Comparison of ENCODE assay signal across 8 cellular contexts in genomic region chr1:1724035-1724864, GRCh38. TPM values are rescaled to one million over a fixed set of nuclear protein-coding genes. Genes with fewer than 3 reads are reported as not detected.
DNase-seq lines count a peak whose midpoint lies in the region; ATAC-seq and TF ChIP-seq lines count a peak whose summit lies in the region.
"Not testable (repeated sequence)": the region's sequence is repeated elsewhere in the genome, so short reads cannot be mapped to it uniquely, and the experiment has no call there.

CDK11A (minus strand) TSS chr1:1724357; CDS start chr1:1722818, 1,539 bp downstream.

- peak within 1 kb of the TSS; percentile 99 for H3K27ac Mint-ChIP-seq in progenitor cell of endocrine pancreas

- not testable (repeated sequence) for H3K9me3 ChIP-seq in adrenal gland (replicated peaks in 1 of 3)

- WGBS in adrenal gland, 4 donors, result 0% methylated on average over 31 to 54 of the region's 78 CpGs; no CpG with 5 or more reads in 1 of the 4 donors

- ATAC-seq in HG02840 (IDR thresholded peaks at IDR 0.05; ENCODE audit: low FRiP score, unreplicated experiment) (peak; percentile 94), left cardiac atrium (peak; percentile 98)

- TF ChIP-seq CTCF in GM12875 (IDR thresholded peaks at IDR 0.05; ENCODE audit: borderline replicate concordance, insufficient read depth, low read depth, low read length) (peak; percentile 20; the same call in 1 of the 2 replicates), adrenal gland (IDR thresholded peaks at IDR 0.05) (peak in 5 of 6 experiments; percentile 23 to 58 (median 36)), progenitor cell of endocrine pancreas (IDR thresholded peaks at IDR 0.05; ENCODE audit: unreplicated experiment) (peak; percentile 52)

- not testable (repeated sequence) for H3K4me1 Mint-ChIP-seq in progenitor cell of endocrine pancreas (ENCODE audit: low read depth)

- DNase-seq in NCI-H146 (lab: John Stamatoyannopoulos, UW) (peak; percentile 95), T-helper 1 cell (peak; percentile 95 to 99 (median 99)), adrenal gland (peak; percentile 92 to 100 (median 98)), left cardiac atrium (peak; percentile 100), progenitor cell of endocrine pancreas (ENCODE audit: low spot score, unreplicated experiment) (peak; percentile 88), ureter (ENCODE audit: low spot score) (peak; percentile 90)

- not testable (repeated sequence) for H3K27me3 Mint-ChIP-seq in progenitor cell of endocrine pancreas

- H3K4me1 ChIP-seq in adrenal gland (replicated peaks in 1 of 2), result not testable (repeated sequence)

- not testable (repeated sequence) for H3K36me3 Mint-ChIP-seq in progenitor cell of endocrine pancreas (ENCODE audit: insufficient read depth)

- H3K27me3 ChIP-seq in adrenal gland, result not testable (repeated sequence)

- H3K27ac ChIP-seq in adrenal gland, result peak within 1 kb of the TSS; percentile 69 to 96 (median 88)

- H3K36me3 ChIP-seq in adrenal gland (replicated peaks in 1 of 2), result peaks cover 0 to 13% of the 10 kb centered on the region in 2 donors

- intact Hi-C loops in adrenal gland (cut with DNase I); left cardiac atrium (cut with DNase I): not testable (repeated sequence)

- not testable (repeated sequence) for H3K9me3 Mint-ChIP-seq in progenitor cell of endocrine pancreas (ENCODE audit: low read depth)

- peak within 1 kb of the TSS; percentile 92 for H3K4me3 Mint-ChIP-seq in progenitor cell of endocrine pancreas (ENCODE audit: low read depth)

- peak; percentile 80 to 85 for TF ChIP-seq POLR2A in adrenal gland (IDR thresholded peaks at IDR 0.05)

- H3K4me3 ChIP-seq in GM12875 (ENCODE audit: low read depth, low read length) (peak within 1 kb of the TSS; percentile 76), adrenal gland (peak within 1 kb of the TSS in 2 of 4 donors; percentile 33 to 79)

RNA-seq across cellular contexts. Expression of gene CDK11A, which starts in this region (rescaled TPM):
- total RNA-seq in adrenal gland, result 10 to 100 TPM in 6 of 8 donors, 1 to 10 TPM in 2; 2.1 to 44.2 (median 25.7) TPM
- 100 to 1,000 TPM in 1 of 3 donors, 10 to 100 TPM in 2; 15.8 to 302 (median 95.8) TPM for polyA plus RNA-seq in adrenal gland
- 10 to 100 TPM; 19.1 to 21.1 TPM for total RNA-seq in left cardiac atrium
- total RNA-seq in progenitor cell of endocrine pancreas, result 56.1 and 59.4 TPM in 2 replicates
- 34.0 TPM for total RNA-seq in ureter
